Comparison of ENCODE assay signal across 1 cellular context in genomic region chr4:129532573-129532972, GRCh38.
TF ChIP-seq lines count a peak whose summit lies in the region.

No MANE protein-coding gene starts in this region.

TF ChIP-seq in HepG2, 621 proteins besides CTCF, POLR2A, EP300 and RAD21 (continued from another document):
- TF ChIP-seq ZNF513 (CRISPR knock-in tag; conservative IDR thresholded peaks at IDR 0.05), result no peak
- TF ChIP-seq ZNF142 (CRISPR knock-in tag; IDR thresholded peaks at IDR 0.05), result no peak
- TF ChIP-seq ZNF574 (CRISPR knock-in tag; IDR thresholded peaks at IDR 0.05), result no peak
- TF ChIP-seq SRSF9 (IDR thresholded peaks at IDR 0.05; ENCODE audit: borderline replicate concordance, insufficient read depth, low read depth, low read length, poor library complexity, severe bottlenecking), result no peak
- TF ChIP-seq PAX8 (CRISPR knock-in tag; IDR thresholded peaks at IDR 0.05; ENCODE audit: borderline replicate concordance), result no peak
